8 cellular contexts compared by ENCODE assay signal in the genomic region with DNA sequence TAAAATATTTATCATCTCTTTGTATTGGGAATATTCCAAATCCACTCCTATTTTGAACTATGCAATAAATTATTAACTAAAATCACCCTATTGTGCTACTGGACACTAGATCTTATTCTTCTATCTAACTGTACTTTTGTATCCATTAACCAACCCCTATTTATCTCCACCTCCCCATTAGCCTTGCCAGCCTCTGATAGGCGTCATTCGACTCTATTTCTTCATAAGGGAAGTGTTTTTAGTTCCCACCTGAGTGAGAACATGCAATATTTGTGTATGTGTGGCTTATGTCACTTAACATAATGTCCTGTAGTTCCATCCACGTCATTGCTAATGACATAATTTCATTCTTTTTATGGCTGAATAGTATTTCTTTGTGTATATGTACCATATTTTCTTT.
"Had no signal": no experiment of that assay in that cellular context is flagged by ENCODE, and none has a peak within 500 bp of the region (broad histone marks: within the 10 kb centered on the region; RNA-seq: fewer than 3 reads in every experiment).

No MANE protein-coding gene starts in this region.

- DNase-seq: GDM1, GF-D8 had no signal

- FAIRE-seq: G401.6, GM12878, GM12891, GM12892, GM18507, GM19239 had no signal

- H3K4me3 ChIP-seq: GM12878 had no signal

- ATAC-seq: GM12878 had no signal
